19 cellular contexts compared by ENCODE assay signal in genomic region chr15:70241031-70241430, GRCh38.
DNase-seq lines count a peak whose midpoint lies in the region; ATAC-seq, FAIRE-seq and TF ChIP-seq lines count a peak whose summit lies in the region.
"Had no signal": no experiment of that assay in that cellular context is flagged by ENCODE, and none has a peak within 500 bp of the region (broad histone marks: within the 10 kb centered on the region; RNA-seq: fewer than 3 reads in every experiment).

No MANE protein-coding gene starts in this region.

- CTCF ChIA-PET in activated B cell treated with CpG ODN at 0.5 μM for 24 hours (lab: Charles Lee), result interaction anchor here (1.1 to 2.8 kb wide), 2 partner anchors 220 to 226 kb away, joined by 3 to 10 read pairs; no protein-coding TSS in a partner anchor

- no peak for TF ChIP-seq POLR2A in H54 (IDR thresholded peaks at IDR 0.05; ENCODE audit: low read depth, low read length)

- H3K27me3 Mint-ChIP-seq in activated T-cell treated with anti-CD3 and anti-CD28 coated beads, Interleukin-2, amount 50 U/mL, for 24 hours, result no peaks in the 10 kb centered on the region
- H3K27me3 Mint-ChIP-seq in activated T-cell treated with anti-CD3 and anti-CD28 coated beads, Interleukin-2, amount 50 U/mL, for 4 hours (ENCODE audit: low read depth), result peaks cover 2% of the 10 kb centered on the region
- no peaks in the 10 kb centered on the region for H3K27me3 Mint-ChIP-seq in activated B cell treated with CpG ODN at 0.5 μM for 24 hours
- peaks cover 3% of the 10 kb centered on the region for H3K27me3 Mint-ChIP-seq in neural crest cell (ENCODE audit: low read depth)
- no peaks in the 10 kb centered on the region for H3K27me3 Mint-ChIP-seq in stimulated activated memory B cell treated with anti-CD40 and anti-IgM and Interleukin-4, amounts not matched to agents 10 μg/mL and 1 μg/mL and 100 μg/mL, for 72 hours

- no peak for ATAC-seq in activated T-cell treated with anti-CD3 and anti-CD28 coated beads, Interleukin-2, amount 50 U/mL, for 4 hours
- ATAC-seq in activated B cell treated with CpG ODN at 0.5 μM for 24 hours (ENCODE audit: low read depth) (no peak), Right ventricle myocardium inferior (no peak)
- ATAC-seq in stimulated activated memory B cell treated with anti-CD40 and anti-IgM and Interleukin-4, amounts not matched to agents 10 μg/mL and 1 μg/mL and 100 μg/mL, for 72 hours, result no peak

- H3K9me3 Mint-ChIP-seq in activated T-cell treated with anti-CD3 and anti-CD28 coated beads, Interleukin-2, amount 50 U/mL, for 24 hours, result no peaks in the 10 kb centered on the region
- H3K9me3 Mint-ChIP-seq in activated T-cell treated with anti-CD3 and anti-CD28 coated beads, Interleukin-2, amount 50 U/mL, for 4 hours, result no peaks in the 10 kb centered on the region
- no peaks in the 10 kb centered on the region for H3K9me3 Mint-ChIP-seq in activated B cell treated with CpG ODN at 0.5 μM for 24 hours
- no peaks in the 10 kb centered on the region for H3K9me3 Mint-ChIP-seq in neural crest cell
- no peaks in the 10 kb centered on the region for H3K9me3 Mint-ChIP-seq in stimulated activated memory B cell treated with anti-CD40 and anti-IgM and Interleukin-4, amounts not matched to agents 10 μg/mL and 1 μg/mL and 100 μg/mL, for 72 hours

- H3K27ac Mint-ChIP-seq in activated T-cell treated with anti-CD3 and anti-CD28 coated beads, Interleukin-2, amount 50 U/mL, for 24 hours, result no peak overlapping the region
- H3K27ac Mint-ChIP-seq in activated B cell treated with CpG ODN at 0.5 μM for 24 hours (peak overlapping the region; percentile 51), neural crest cell (ENCODE audit: unreplicated experiment) (peak overlapping the region; percentile 17)
- H3K27ac Mint-ChIP-seq in stimulated activated memory B cell treated with anti-CD40 and anti-IgM and Interleukin-4, amounts not matched to agents 10 μg/mL and 1 μg/mL and 100 μg/mL, for 72 hours, result peak overlapping the region; percentile 15

- TF ChIP-seq CTCF in activated B cell treated with CpG ODN at 0.5 μM for 24 hours (IDR thresholded peaks at IDR 0.05) (no peak), neural crest cell (conservative IDR thresholded peaks at IDR 0.05) (no peak)

- FAIRE-seq in H54 (lab: Jason Lieb, UNC), result no peak
- FAIRE-seq: G401.6, GM12892 had no signal

- peak; percentile 16 for DNase-seq in activated T-cell treated with anti-CD3 and anti-CD28 coated beads, Interleukin-2, amount 50 U/mL, for 24 hours
- DNase-seq in activated T-cell treated with anti-CD3 and anti-CD28 coated beads, Interleukin-2, amount 50 U/mL, for 4 hours, result no peak
- DNase-seq in activated B cell treated with CpG ODN at 0.5 μM for 24 hours, result no peak
- DNase-seq in neural crest cell (ENCODE audit: low read depth, low spot score), result no peak
- DNase-seq in H54 (ENCODE audit: insufficient read length, low spot score), result no peak
- DNase-seq in Right ventricle myocardium inferior (ENCODE audit: missing footprints), result no peak
- DNase-seq: 8988T, AML-193, GOT3, IMR-90, MV-4-11, NCI-H1105 treated with DMSO at 0.1 percent for 48 hours, NCI-H2081, NCI-H2171 treated with DMSO at 0.1 percent for 48 hours, NCI-H524 treated with DMSO at 0.1 percent for 48 hours, NCI-H82 had no signal

- no peaks in the 10 kb centered on the region for H3K36me3 Mint-ChIP-seq in activated T-cell treated with anti-CD3 and anti-CD28 coated beads, Interleukin-2, amount 50 U/mL, for 24 hours (ENCODE audit: low read depth)
- no peaks in the 10 kb centered on the region for H3K36me3 Mint-ChIP-seq in activated T-cell treated with anti-CD3 and anti-CD28 coated beads, Interleukin-2, amount 50 U/mL, for 4 hours (ENCODE audit: insufficient read depth)
- H3K36me3 Mint-ChIP-seq in activated B cell treated with CpG ODN at 0.5 μM for 24 hours (ENCODE audit: low read depth) (no peaks in the 10 kb centered on the region), neural crest cell (ENCODE audit: low read depth) (no peaks in the 10 kb centered on the region)
- no peaks in the 10 kb centered on the region for H3K36me3 Mint-ChIP-seq in stimulated activated memory B cell treated with anti-CD40 and anti-IgM and Interleukin-4, amounts not matched to agents 10 μg/mL and 1 μg/mL and 100 μg/mL, for 72 hours

- no peak overlapping the region for H3K4me3 Mint-ChIP-seq in activated T-cell treated with anti-CD3 and anti-CD28 coated beads, Interleukin-2, amount 50 U/mL, for 24 hours
- no peak overlapping the region for H3K4me3 Mint-ChIP-seq in activated T-cell treated with anti-CD3 and anti-CD28 coated beads, Interleukin-2, amount 50 U/mL, for 4 hours
- H3K4me3 Mint-ChIP-seq in activated B cell treated with CpG ODN at 0.5 μM for 24 hours (no peak overlapping the region), neural crest cell (no peak overlapping the region)
- no peak overlapping the region for H3K4me3 Mint-ChIP-seq in stimulated activated memory B cell treated with anti-CD40 and anti-IgM and Interleukin-4, amounts not matched to agents 10 μg/mL and 1 μg/mL and 100 μg/mL, for 72 hours

- peaks cover 36% of the 10 kb centered on the region for H3K4me1 Mint-ChIP-seq in activated T-cell treated with anti-CD3 and anti-CD28 coated beads, Interleukin-2, amount 50 U/mL, for 24 hours (ENCODE audit: low read depth)
- H3K4me1 Mint-ChIP-seq in activated T-cell treated with anti-CD3 and anti-CD28 coated beads, Interleukin-2, amount 50 U/mL, for 4 hours (ENCODE audit: low read depth), result peaks cover 23% of the 10 kb centered on the region
- H3K4me1 Mint-ChIP-seq in activated B cell treated with CpG ODN at 0.5 μM for 24 hours (peaks cover 56% of the 10 kb centered on the region), neural crest cell (peaks cover 21% of the 10 kb centered on the region)
- H3K4me1 Mint-ChIP-seq in stimulated activated memory B cell treated with anti-CD40 and anti-IgM and Interleukin-4, amounts not matched to agents 10 μg/mL and 1 μg/mL and 100 μg/mL, for 72 hours, result peaks cover 57% of the 10 kb centered on the region

- POLR2A ChIA-PET in activated B cell treated with CpG ODN at 0.5 μM for 24 hours (lab: Charles Lee), result interaction anchor here (1.4 to 3.2 kb wide), 7 partner anchors 28 to 263 kb away, joined by 3 to 16 read pairs (median 7); partner anchors contain the start of gene TLE3

- intact Hi-C loops in activated B cell treated with CpG ODN at 0.5 μM for 24 hours (cut with micrococcal nuclease) (loop anchor here (5.0 kb wide), 4 partner anchors 144 to 246 kb away; partner anchors contain the start of gene TLE3), Right ventricle myocardium inferior (cut with DNase I) (no loop called here)
